Comparison of ENCODE assay signal across 8 cellular contexts in genomic region chr1:110963666-110964399, GRCh38.
DNase-seq lines count a peak whose midpoint lies in the region; ATAC-seq, FAIRE-seq and TF ChIP-seq lines count a peak whose summit lies in the region.

A gene with protein sequence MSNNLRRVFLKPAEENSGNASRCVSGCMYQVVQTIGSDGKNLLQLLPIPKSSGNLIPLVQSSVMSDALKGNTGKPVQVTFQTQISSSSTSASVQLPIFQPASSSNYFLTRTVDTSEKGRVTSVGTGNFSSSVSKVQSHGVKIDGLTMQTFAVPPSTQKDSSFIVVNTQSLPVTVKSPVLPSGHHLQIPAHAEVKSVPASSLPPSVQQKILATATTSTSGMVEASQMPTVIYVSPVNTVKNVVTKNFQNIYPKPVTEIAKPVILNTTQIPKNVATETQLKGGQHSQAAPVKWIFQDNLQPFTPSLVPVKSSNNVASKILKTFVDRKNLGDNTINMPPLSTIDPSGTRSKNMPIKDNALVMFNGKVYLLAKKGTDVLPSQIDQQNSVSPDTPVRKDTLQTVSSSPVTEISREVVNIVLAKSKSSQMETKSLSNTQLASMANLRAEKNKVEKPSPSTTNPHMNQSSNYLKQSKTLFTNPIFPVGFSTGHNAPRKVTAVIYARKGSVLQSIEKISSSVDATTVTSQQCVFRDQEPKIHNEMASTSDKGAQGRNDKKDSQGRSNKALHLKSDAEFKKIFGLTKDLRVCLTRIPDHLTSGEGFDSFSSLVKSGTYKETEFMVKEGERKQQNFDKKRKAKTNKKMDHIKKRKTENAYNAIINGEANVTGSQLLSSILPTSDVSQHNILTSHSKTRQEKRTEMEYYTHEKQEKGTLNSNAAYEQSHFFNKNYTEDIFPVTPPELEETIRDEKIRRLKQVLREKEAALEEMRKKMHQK (minus strand): TSS chr1:110963922. CDS start chr1:110963688, 234 bp downstream.

- peak within 1 kb of the TSS; percentile 96 for H2AFZ ChIP-seq in OCI-LY3 (ENCODE audit: low read depth, low read length)

- no peak for TF ChIP-seq CTCF in D721Med (IDR thresholded peaks at IDR 0.05; ENCODE audit: insufficient read depth, missing control alignments)
- no peak; the same call in 1 of the 2 replicates for TF ChIP-seq CTCF in OCI-LY3 (IDR thresholded peaks at IDR 0.05; ENCODE audit: low read depth, low read length)

- DNase-seq in D721Med (ENCODE audit: insufficient read length, low spot score) (peak; percentile 21), activated T-cell treated with anti-CD3 and anti-CD28 coated beads for 1 hour (ENCODE audit: low read depth) (peak; percentile 98), epidermal melanocyte (ENCODE audit: insufficient read length, low spot score) (peak; percentile 78), middle frontal gyrus (ENCODE audit: extremely low spot score, low spot score) (peak; percentile 93)
- peak; percentile 100 for DNase-seq in stimulated activated CD8-positive, alpha-beta memory T cell treated with anti-CD3 and anti-CD28 coated beads, Interleukin-2, amount 100 ng/mL, for 48 hours (ENCODE audit: low read depth in 2 of 2)

- H3K9me3 ChIP-seq in HUES6 (ENCODE audit: control insufficient read depth, insufficient read depth, low read depth, low read length) (no peaks in the 10 kb centered on the region; the same call in 1 of the 2 replicates), OCI-LY3 (ENCODE audit: insufficient read depth, low read length) (no peaks in the 10 kb centered on the region)

- H3K27ac ChIP-seq in HUES6 (ENCODE audit: low read depth, low read length) (peak within 1 kb of the TSS; percentile 77), OCI-LY3 (ENCODE audit: low read length) (peak within 1 kb of the TSS; percentile 97)

- H3K4me2 ChIP-seq in OCI-LY3 (ENCODE audit: low read length) = peak within 1 kb of the TSS; percentile 87

- no peaks in the 10 kb centered on the region; the same call in 1 of the 2 replicates for H3K27me3 ChIP-seq in HUES6 (ENCODE audit: control insufficient read depth, insufficient read depth, low read length)
- no peaks in the 10 kb centered on the region for H3K27me3 ChIP-seq in OCI-LY3 (ENCODE audit: low read depth, low read length)

- peaks cover 38% of the 10 kb centered on the region for H3K79me2 ChIP-seq in OCI-LY3 (ENCODE audit: low read length)

- FAIRE-seq in D721Med (lab: Jason Lieb, UNC) = no peak

- H3K9ac ChIP-seq in HUES6 (ENCODE audit: low read length) (peak within 1 kb of the TSS; percentile 73), OCI-LY3 (ENCODE audit: low read length) (peak within 1 kb of the TSS; percentile 100)

- H3K4me3 ChIP-seq in HUES6 (ENCODE audit: low read depth, low read length) (peak within 1 kb of the TSS; percentile 85), OCI-LY3 (ENCODE audit: low read length) (peak within 1 kb of the TSS; percentile 99)

- H3K36me3 ChIP-seq in HUES6 (ENCODE audit: control insufficient read depth, insufficient read depth, low read length) (no peaks in the 10 kb centered on the region), OCI-LY3 (replicated peaks; ENCODE audit: low read depth, low read length) (peaks cover 31% of the 10 kb centered on the region)

- peaks cover 13% of the 10 kb centered on the region for H4K20me1 ChIP-seq in OCI-LY3 (ENCODE audit: insufficient read depth, low read length)

- peak; percentile 98 for ATAC-seq in GM21423 (IDR thresholded peaks at IDR 0.05; ENCODE audit: unreplicated experiment)

- H3K4me1 ChIP-seq in HUES6 (ENCODE audit: control insufficient read depth, insufficient read depth, low read length) = no peaks in the 10 kb centered on the region
- peaks cover 25% of the 10 kb centered on the region for H3K4me1 ChIP-seq in OCI-LY3 (ENCODE audit: low read length)

Comparison
In these comparisons a context has a peak if more than half of its experiments do, and no peak if none do; other contexts are left out.
1. Peak in every context shown above with its lines: DNase-seq, ATAC-seq, H3K4me3 ChIP-seq and H3K27ac ChIP-seq.
2. DNase-seq: peak in every context shown above with its lines; median percentile 100 in stimulated activated CD8-positive, alpha-beta memory T cell treated with anti-CD3 and anti-CD28 coated beads, Interleukin-2, amount 100 ng/mL, for 48 hours; 98 in activated T-cell treated with anti-CD3 and anti-CD28 coated beads for 1 hour; 93 in middle frontal gyrus; 78 in epidermal melanocyte; 21 in D721Med.